Comparison of ENCODE assay signal across 1 cellular context in the genomic region with DNA sequence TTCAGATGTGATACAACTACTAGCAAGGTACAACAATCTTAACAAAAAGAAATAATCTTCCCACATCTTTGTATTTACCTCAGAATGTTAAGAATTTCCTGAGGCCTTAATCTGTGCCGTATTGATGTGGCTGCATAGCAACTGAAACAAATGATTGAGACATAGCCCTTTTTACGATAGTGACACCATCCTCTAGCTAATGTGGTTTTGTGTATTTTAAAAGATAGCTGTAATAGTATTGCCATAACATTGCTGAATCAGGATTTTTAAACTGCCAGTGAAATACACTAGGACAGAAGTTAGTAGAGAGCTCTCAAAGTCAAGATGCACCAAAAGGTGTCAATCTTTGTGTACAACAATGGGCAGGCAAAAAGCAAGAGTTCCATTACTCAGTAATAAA.
TF ChIP-seq lines count a peak whose summit lies in the region.

No MANE protein-coding gene starts in this region.

TF ChIP-seq in K562, 482 proteins besides CTCF, POLR2A, EP300 and RAD21:
- no peak for TF ChIP-seq DDX20 (tag; IDR thresholded peaks at IDR 0.05; ENCODE audit: low read depth)
- peak; percentile 23; the same call in 1 of the 2 replicates for TF ChIP-seq C11orf30 (IDR thresholded peaks at IDR 0.05; ENCODE audit: low read depth)
